9 cellular contexts compared by ENCODE assay signal in the genomic region with DNA sequence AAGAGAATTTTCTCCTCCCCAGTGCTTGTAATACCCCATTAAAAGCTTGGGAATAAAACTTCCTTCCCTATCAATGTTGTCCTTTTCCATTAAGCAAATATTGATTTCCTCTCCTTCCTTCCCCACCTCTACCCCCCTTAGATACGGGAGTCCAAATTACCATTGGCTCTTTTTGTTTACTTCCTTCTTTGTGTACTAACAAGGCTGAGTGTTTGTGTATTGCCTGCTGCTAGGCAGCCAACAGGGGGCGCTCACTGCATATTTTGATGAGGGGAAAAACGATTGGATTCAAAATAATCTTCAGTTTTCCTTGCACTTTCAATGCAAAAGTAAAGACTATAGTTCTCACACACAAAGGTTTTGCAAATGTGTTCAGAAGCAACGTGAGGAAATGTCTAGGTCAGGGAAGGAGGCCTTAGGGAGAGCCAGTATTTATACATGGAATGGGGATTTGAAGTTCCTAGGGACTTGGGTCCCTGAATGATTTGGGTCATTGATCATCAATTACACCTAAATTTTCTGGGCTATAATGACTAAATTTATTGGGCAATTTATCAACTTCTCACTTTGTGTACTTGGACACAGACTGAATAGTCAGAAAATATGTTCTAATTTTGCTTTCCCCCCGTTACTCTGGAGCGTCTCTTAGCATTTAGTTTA. TPM values are rescaled to one million over a fixed set of nuclear protein-coding genes. Genes with fewer than 3 reads are reported as not detected.
DNase-seq lines count a peak whose midpoint lies in the region; ATAC-seq, FAIRE-seq and TF ChIP-seq lines count a peak whose summit lies in the region.
"Had no signal": no experiment of that assay in that cellular context is flagged by ENCODE, and none has a peak within 500 bp of the region (broad histone marks: within the 10 kb centered on the region; RNA-seq: fewer than 3 reads in every experiment).

No MANE protein-coding gene starts in this region.

- peak; percentile 67 for DNase-seq in ELR (ENCODE audit: low read depth)
- peak; percentile 56 for DNase-seq in M059J (ENCODE audit: low read depth)
- DNase-seq in SK-MEL-5 (ENCODE audit: low read depth, low spot score) = peak; percentile 88
- peak; percentile 4 for DNase-seq in astrocyte (ENCODE audit: low read depth)
- peak; percentile 11 to 23 (median 16) for DNase-seq in immature natural killer cell
- DNase-seq in stimulated activated CD4-positive, alpha-beta T cell treated with anti-CD3 and anti-CD28 coated beads, Interleukin-15, amount 100 ng/mL, for 48 hours (ENCODE audit: low read depth in 2 of 2) = peak; percentile 14 to 41
- no peak for DNase-seq in NK-92 treated with Interleukin-12 subunit alpha and Interleukin-12 subunit beta, amount 100 ng/mL, for 24 hours (lab: John Stamatoyannopoulos, UW)

- TF ChIP-seq CTCF in astrocyte (IDR thresholded peaks at IDR 0.05; ENCODE audit: insufficient read depth, low read depth, low read length) = peak; percentile 91

- H3K36me3 ChIP-seq in astrocyte (ENCODE audit: insufficient read depth, low read length) = no peaks in the 10 kb centered on the region

- no peaks in the 10 kb centered on the region for H3K36me3 Mint-ChIP-seq in astrocyte (ENCODE audit: low read depth, unreplicated experiment)
- H3K36me3 Mint-ChIP-seq in immature natural killer cell = no peaks in the 10 kb centered on the region

- no peaks in the 10 kb centered on the region for H3K79me2 ChIP-seq in astrocyte (ENCODE audit: insufficient read depth, low read length)

- peaks cover 4% of the 10 kb centered on the region for H3K4me1 ChIP-seq in astrocyte (ENCODE audit: insufficient read depth, low read length)

- H4K20me1 ChIP-seq in astrocyte (ENCODE audit: insufficient read depth, low read length) = no peaks in the 10 kb centered on the region

- H3K4me1 Mint-ChIP-seq in astrocyte (ENCODE audit: low read depth, unreplicated experiment) (peaks cover 13% of the 10 kb centered on the region), immature natural killer cell (no peaks in the 10 kb centered on the region)

- H3K9me3 Mint-ChIP-seq in astrocyte (ENCODE audit: unreplicated experiment) = no peaks in the 10 kb centered on the region
- no peaks in the 10 kb centered on the region for H3K9me3 Mint-ChIP-seq in immature natural killer cell

- no peak overlapping the region for H3K9ac ChIP-seq in astrocyte (ENCODE audit: low read length)

- H3K27me3 Mint-ChIP-seq in astrocyte (ENCODE audit: low read depth, unreplicated experiment) (no peaks in the 10 kb centered on the region), immature natural killer cell (ENCODE audit: low read depth in 3 of 3) (peaks cover 2 to 8% (median 3%) of the 10 kb centered on the region in 3 donors)

- no peaks in the 10 kb centered on the region for H3K27me3 ChIP-seq in astrocyte (ENCODE audit: insufficient read depth, low read length)

- in situ Hi-C loops in SK-MEL-5 (cut with HindIII; ENCODE audit: low pct_unique_long_range_greater_than_20kb, low sequenced_read_pairs) = no loop called here

- ATAC-seq in GM21737 (IDR thresholded peaks at IDR 0.05; ENCODE audit: unreplicated experiment) = peak; percentile 77

- H3K4me2 ChIP-seq in astrocyte (ENCODE audit: low read length) = no peak overlapping the region

- FAIRE-seq in astrocyte (lab: Jason Lieb, UNC) = no peak
- FAIRE-seq: colon had no signal

- H3K4me3 ChIP-seq in astrocyte (ENCODE audit: insufficient read depth, low read depth, low read length) = no peak overlapping the region

- H3K27ac ChIP-seq in astrocyte (ENCODE audit: low read depth, low read length) = no peak overlapping the region

- H3K4me3 Mint-ChIP-seq in astrocyte (ENCODE audit: unreplicated experiment) (no peak overlapping the region), immature natural killer cell (no peak overlapping the region)

- no peaks in the 10 kb centered on the region for H3K9me3 ChIP-seq in astrocyte (ENCODE audit: insufficient read depth, low read depth, low read length)

- H2AFZ ChIP-seq in astrocyte (ENCODE audit: low read depth, low read length) = peak overlapping the region; percentile 30

- H3K27ac Mint-ChIP-seq in astrocyte (ENCODE audit: unreplicated experiment) (no peak overlapping the region), immature natural killer cell (no peak overlapping the region)

RNA-seq across cellular contexts. Expression of gene VPS41, which starts 23.6 kb away (rescaled TPM):
- total RNA-seq in M059J (2014; rRNA removed; shearing (Covaris generic)) = 33.9 and 54.9 TPM in 2 replicates
- total RNA-seq in SK-MEL-5 (2014; rRNA removed; shearing (Covaris generic)) = 86.0 and 92.6 TPM in 2 replicates
- polyA plus RNA-seq in SK-MEL-5 (2015; cell fraction: cytosol; rRNA removed) = 32.0 and 38.7 TPM in 2 replicates
- 262 and 271 TPM in 2 replicates for polyA plus RNA-seq in SK-MEL-5 (2015; cell fraction: nucleus; rRNA removed)
- total RNA-seq in astrocyte = 92.9 and 93.6 TPM in 2 replicates
- 10 to 100 TPM; 52.2 to 86.2 (median 72.6) TPM for polyA plus RNA-seq in immature natural killer cell

RNA-seq across cellular contexts. Expression of gene POU6F2, which starts 45.1 kb away (rescaled TPM):
- 0.02 TPM in 1 of 2 replicates, not detected in the other for total RNA-seq in M059J (2014; rRNA removed; shearing (Covaris generic))
- 0.08 and 0.24 TPM in 2 replicates for total RNA-seq in SK-MEL-5 (2014; rRNA removed; shearing (Covaris generic))
- 0.11 and 0.20 TPM in 2 replicates for polyA plus RNA-seq in SK-MEL-5 (2015; cell fraction: cytosol; rRNA removed)
- polyA plus RNA-seq in SK-MEL-5 (2015; cell fraction: nucleus; rRNA removed) = 0.11 and 4.4 TPM in 2 replicates
- total RNA-seq in astrocyte = 0.45 and 0.46 TPM in 2 replicates
- not detected for polyA plus RNA-seq in immature natural killer cell
